20 cellular contexts compared by ENCODE assay signal in genomic region chr12:20599757-20600156, GRCh38.
DNase-seq lines count a peak whose midpoint lies in the region; ATAC-seq, FAIRE-seq and TF ChIP-seq lines count a peak whose summit lies in the region.
"Had no signal": no experiment of that assay in that cellular context is flagged by ENCODE, and none has a peak within 500 bp of the region (broad histone marks: within the 10 kb centered on the region; RNA-seq: fewer than 3 reads in every experiment).

No MANE protein-coding gene starts in this region.

- no peak for DNase-seq in A549 (ENCODE audit: low read depth in 1 of 2, low spot score in 1 of 2)
- DNase-seq in GM23248, result peak; percentile 30
- DNase-seq in fibroblast of gingiva (ENCODE audit: low read depth), result peak; percentile 3
- DNase-seq in T-helper 2 cell, result no peak
- no peak for DNase-seq in adrenal gland
- DNase-seq: 8988T, BE2C, GOT3, Kasumi-1, MG63, NCI-H1417, NCI-H187, NCI-H446, NCI-H526, Right ventricle myocardium superior had no signal

- no peaks in the 10 kb centered on the region for H3K27me3 ChIP-seq in GM23248 (replicated peaks; ENCODE audit: insufficient read depth)
- H3K27me3 ChIP-seq in parathyroid adenoma (ENCODE audit: control insufficient read depth, insufficient read depth, low read length), result no peaks in the 10 kb centered on the region
- H3K27me3 ChIP-seq in adrenal gland, result no peaks in the 10 kb centered on the region
- H3K27me3 ChIP-seq: BE2C, MG63 had no signal

- H3K9me3 ChIP-seq in A549 (no peaks in the 10 kb centered on the region), GM23248 (ENCODE audit: low read depth) (no peaks in the 10 kb centered on the region), parathyroid adenoma (ENCODE audit: control insufficient read depth, low read length) (no peaks in the 10 kb centered on the region), adrenal gland (replicated peaks in 1 of 3) (no peaks in the 10 kb centered on the region)
- H3K9me3 ChIP-seq: BE2C, MG63 had no signal

- no peak for TF ChIP-seq RAD21 in A549 (conservative IDR thresholded peaks at IDR 0.05 in 1 of 2, IDR thresholded peaks at IDR 0.05 in 1 of 2)

- H3K4me1 ChIP-seq in A549 (peaks cover 63% of the 10 kb centered on the region), GM23248 (ENCODE audit: insufficient read depth) (peaks cover 24% of the 10 kb centered on the region), parathyroid adenoma (no peaks in the 10 kb centered on the region), adrenal gland (replicated peaks in 1 of 2) (no peaks in the 10 kb centered on the region)

- TF ChIP-seq POLR2A in A549 (IDR thresholded peaks at IDR 0.05; ENCODE audit: low read length), result no peak
- no peak for TF ChIP-seq POLR2A in adrenal gland (IDR thresholded peaks at IDR 0.05)

- peak overlapping the region; percentile 56 for H2AFZ ChIP-seq in GM23248
- H2AFZ ChIP-seq in parathyroid adenoma, result peak overlapping the region; percentile 43

- POLR2A ChIA-PET in A549 (lab: Yijun Ruan, JAX), result no interaction called here

- CTCF ChIA-PET in A549 (lab: Yijun Ruan, JAX), result interaction anchor here (1.5 kb wide), 1 partner anchor 860 kb away, joined by 5 read pairs; no protein-coding TSS in a partner anchor

- peaks cover 10% of the 10 kb centered on the region; the same call in 1 of the 2 replicates for H3F3A ChIP-seq in GM23248 (ENCODE audit: insufficient read depth)

- no peaks in the 10 kb centered on the region for H3K36me3 ChIP-seq in GM23248 (ENCODE audit: low read depth)
- no peaks in the 10 kb centered on the region for H3K36me3 ChIP-seq in parathyroid adenoma (ENCODE audit: control insufficient read depth, insufficient read depth, low read length)
- no peaks in the 10 kb centered on the region for H3K36me3 ChIP-seq in adrenal gland (replicated peaks in 1 of 2)
- H3K36me3 ChIP-seq: BE2C, MG63 had no signal

- intact Hi-C loops in adrenal gland (cut with DNase I), result no loop called here

- H3K27ac ChIP-seq in A549, result peak overlapping the region; percentile 69 to 76
- no peak overlapping the region for H3K27ac ChIP-seq in GM23248
- no peak overlapping the region for H3K27ac ChIP-seq in parathyroid adenoma
- H3K27ac ChIP-seq in adrenal gland, result no peak overlapping the region

- no peaks in the 10 kb centered on the region for H3K9me2 ChIP-seq in GM23248 (ENCODE audit: insufficient read depth)

- no peak for FAIRE-seq in A549 (lab: Jason Lieb, UNC)
- FAIRE-seq: GM12891 had no signal

- H3K79me2 ChIP-seq in GM23248 (ENCODE audit: insufficient read depth) (no peaks in the 10 kb centered on the region), parathyroid adenoma (no peaks in the 10 kb centered on the region)

- H3K4me3 ChIP-seq in A549 (no peak overlapping the region), GM23248 (no peak overlapping the region), parathyroid adenoma (ENCODE audit: low read depth, low read length) (no peak overlapping the region), adrenal gland (no peak overlapping the region)
- H3K4me3 ChIP-seq: MG63 had no signal

- TF ChIP-seq CTCF in A549 (IDR thresholded peaks at IDR 0.05) (no peak), parathyroid adenoma (IDR thresholded peaks at IDR 0.05) (no peak), adrenal gland (IDR thresholded peaks at IDR 0.05) (no peak)

- no peaks in the 10 kb centered on the region for H4K20me1 ChIP-seq in GM23248 (ENCODE audit: insufficient read depth)

- no peak overlapping the region for H3K9ac ChIP-seq in GM23248
- H3K9ac ChIP-seq in parathyroid adenoma, result no peak overlapping the region

- ATAC-seq in A549, result no peak
- ATAC-seq in GM18520 (IDR thresholded peaks at IDR 0.05; ENCODE audit: unreplicated experiment), result no peak
- no peak for ATAC-seq in GM18909 (IDR thresholded peaks at IDR 0.05; ENCODE audit: poor library complexity, unreplicated experiment)
- ATAC-seq: HCT116 had no signal

- H3K4me2 ChIP-seq in A549 (peak overlapping the region; percentile 9; the same call in 2 of the 3 replicates), GM23248 (ENCODE audit: unreplicated experiment) (no peak overlapping the region), parathyroid adenoma (ENCODE audit: low read length) (no peak overlapping the region)

- in situ Hi-C loops in GM23248 (cut with MboI), result loop anchor here (25.0 kb wide), 1 partner anchor 837 kb away; no protein-coding TSS in a partner anchor

- no peak for TF ChIP-seq EP300 in A549 (IDR thresholded peaks at IDR 0.05)

TF ChIP-seq in A549, 52 proteins besides CTCF, POLR2A, EP300 and RAD21:
- TF ChIP-seq SREBF2 (IDR thresholded peaks at IDR 0.05), result no peak
- no peak for TF ChIP-seq CBX8 (IDR thresholded peaks at IDR 0.05)
- no peak for TF ChIP-seq RCOR1 (IDR thresholded peaks at IDR 0.05; ENCODE audit: low read depth, low read length)
- TF ChIP-seq TP53 (CRISPR knock-in tag; IDR thresholded peaks at IDR 0.05), result no peak
- TF ChIP-seq HOXB13 (CRISPR knock-in tag; IDR thresholded peaks at IDR 0.05; ENCODE audit: low read depth), result no peak
- TF ChIP-seq HES2 (IDR thresholded peaks at IDR 0.05), result no peak

Comparison
In these comparisons a context has a peak if more than half of its experiments do, and no peak if none do; other contexts are left out.
1. DNase-seq: peak in GM23248 (single experiment) and fibroblast of gingiva (single experiment); none in A549 (0 of 2), T-helper 2 cell (0 of 5) and adrenal gland (0 of 7).
2. H3K27ac ChIP-seq: peak in A549 (2 of 2); none in GM23248 (single experiment), parathyroid adenoma (single experiment) and adrenal gland (0 of 5).